8 cellular contexts compared by ENCODE assay signal in the genomic region with DNA sequence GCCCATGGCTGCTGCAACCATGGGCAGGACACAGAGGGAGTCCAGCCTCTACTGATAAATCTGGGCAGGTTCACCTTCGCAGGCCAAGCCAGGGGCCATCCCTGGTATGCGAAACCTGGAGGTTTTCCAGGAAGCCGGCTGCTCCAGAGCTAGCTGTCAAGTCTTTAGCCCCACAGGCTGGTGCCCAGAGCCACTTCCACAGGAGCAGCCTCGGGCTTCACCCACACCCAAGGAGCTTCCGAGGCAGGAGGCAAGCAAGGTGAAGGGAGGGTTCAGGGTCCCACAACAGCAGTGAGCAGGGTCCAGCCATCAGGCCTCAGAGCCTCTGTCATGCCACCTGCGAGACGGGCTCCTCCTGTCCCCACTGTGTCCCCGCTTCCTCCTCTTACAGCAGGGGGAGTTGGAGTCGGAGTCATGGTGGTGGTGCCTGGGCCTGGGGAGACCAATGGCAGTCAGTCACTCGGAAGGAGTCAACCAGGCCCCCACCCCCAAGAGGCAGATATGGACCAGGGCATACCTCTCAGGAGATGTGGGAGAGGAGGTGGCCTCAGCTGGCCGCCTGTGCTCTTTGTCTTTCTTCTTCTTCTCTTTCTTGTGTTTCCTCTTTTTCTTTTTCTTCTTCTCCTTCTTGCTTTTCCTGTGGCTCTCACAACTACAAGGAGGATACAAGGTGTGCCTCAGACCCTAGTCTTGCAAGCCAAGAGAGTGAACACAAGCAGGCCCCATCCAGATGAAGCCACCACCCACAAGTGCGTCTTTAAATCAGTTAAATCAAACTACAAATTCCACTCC.
DNase-seq lines count a peak whose midpoint lies in the region; ATAC-seq and TF ChIP-seq lines count a peak whose summit lies in the region.

No MANE protein-coding gene starts in this region.

- POLR2A ChIA-PET in AG04449 (lab: Yijun Ruan, JAX): interaction anchor here (1.1 kb wide), 1 partner anchor 19 kb away, joined by 3 read pairs; no protein-coding TSS in a partner anchor

- TF ChIP-seq CTCF in AG04449 (IDR thresholded peaks at IDR 0.05; ENCODE audit: insufficient read depth, low read length, missing control alignments) (no peak), GM13977 (IDR thresholded peaks at IDR 0.05; ENCODE audit: extremely low read depth, insufficient read depth, missing control alignments) (no peak)

- H3K4me3 Mint-ChIP-seq in memory B cell: peak overlapping the region; percentile 97

- in situ Hi-C loops in GM13977 (cut with MboI; ENCODE audit: low pct_unique_long_range_greater_than_20kb, low sequenced_read_pairs, unreplicated experiment): no loop called here

- ATAC-seq in memory B cell (ENCODE audit: low read depth): no peak
- ATAC-seq in GM18909 (IDR thresholded peaks at IDR 0.05; ENCODE audit: poor library complexity, unreplicated experiment): no peak
- ATAC-seq in HG03442 (IDR thresholded peaks at IDR 0.05; ENCODE audit: unreplicated experiment): no peak
- no peak for ATAC-seq in HG02623 (IDR thresholded peaks at IDR 0.05; ENCODE audit: unreplicated experiment)

- CTCF ChIA-PET in AG04449 (lab: Yijun Ruan, JAX): interaction anchor here (0.9 to 1.5 kb wide), 4 partner anchors 8 to 339 kb away, joined by 3 to 6 read pairs (median 4); a partner anchor contains a TSS

- no peaks in the 10 kb centered on the region for H3K9me3 Mint-ChIP-seq in memory B cell

- H3K27ac Mint-ChIP-seq in memory B cell: peak overlapping the region; percentile 84

- no peak for DNase-seq in AG04449 (ENCODE audit: low read depth, low spot score)
- DNase-seq in GM13977 (ENCODE audit: low spot score): peak; percentile 25
- peak; percentile 32 to 40 for DNase-seq in activated T-cell treated with anti-CD3 and anti-CD28 coated beads, Interleukin-2, amount 50 U/mL, for 48 hours
- no peak for DNase-seq in memory B cell (ENCODE audit: low spot score in 2 of 2)
- DNase-seq in NCI-H1092 (lab: John Stamatoyannopoulos, UW): no peak

- peaks cover 21% of the 10 kb centered on the region for H3K4me1 Mint-ChIP-seq in memory B cell

- H3K27me3 Mint-ChIP-seq in memory B cell: no peaks in the 10 kb centered on the region

- H3K36me3 Mint-ChIP-seq in memory B cell: peaks cover 11% of the 10 kb centered on the region

- H3K4me3 ChIP-seq in AG04449 (ENCODE audit: low read depth, low read length): peak overlapping the region; percentile 8; the same call in 1 of the 2 replicates

Comparison
In these comparisons a context has a peak if more than half of its experiments do, and no peak if none do; other contexts are left out.
1. DNase-seq: peak in GM13977 (single experiment) and activated T-cell treated with anti-CD3 and anti-CD28 coated beads, Interleukin-2, amount 50 U/mL, for 48 hours (2 of 2); none in AG04449 (single experiment), memory B cell (0 of 2) and NCI-H1092 (single experiment).